In genomic region chr11:88404932-88405710, GRCh38 we compare ENCODE assay signal across 22 cellular contexts.
DNase-seq lines count a peak whose midpoint lies in the region; ATAC-seq and TF ChIP-seq lines count a peak whose summit lies in the region.
"Had no signal": no experiment of that assay in that cellular context is flagged by ENCODE, and none has a peak within 500 bp of the region (broad histone marks: within the 10 kb centered on the region; RNA-seq: fewer than 3 reads in every experiment).

No MANE protein-coding gene starts in this region.

- H3K27me3 Mint-ChIP-seq in T-helper 2 cell treated with Interferon-gamma antibody and Interleukin-4, amounts not matched to agents 5 μg/mL and 100 μg/mL, for 36 hours (ENCODE audit: low read depth), result no peaks in the 10 kb centered on the region
- H3K27me3 Mint-ChIP-seq: activated naive CD4-positive, alpha-beta T cell treated with anti-CD3 and anti-CD28 coated beads, Interleukin-2, amount 50 U/mL, for 24 hours had no signal

- TF ChIP-seq EP300 in SK-N-SH (IDR thresholded peaks at IDR 0.05; ENCODE audit: borderline replicate concordance in 1 of 2, low read depth in 1 of 2, low read length in 1 of 2), result no peak

- no peaks in the 10 kb centered on the region for H3K9me3 Mint-ChIP-seq in T-helper 2 cell treated with Interferon-gamma antibody and Interleukin-4, amounts not matched to agents 5 μg/mL and 100 μg/mL, for 36 hours
- H3K9me3 Mint-ChIP-seq: activated naive CD4-positive, alpha-beta T cell treated with anti-CD3 and anti-CD28 coated beads, Interleukin-2, amount 50 U/mL, for 24 hours; nephron had no signal

- no peak for TF ChIP-seq POLR2A in GM18505 (IDR thresholded peaks at IDR 0.05; ENCODE audit: borderline replicate concordance, extremely low read depth, insufficient read depth, insufficient read length)

- H3K27me3 ChIP-seq in SK-N-SH (ENCODE audit: insufficient read depth), result no peaks in the 10 kb centered on the region
- H3K27me3 ChIP-seq: ascending aorta, pancreas, right lobe of liver, upper lobe of left lung had no signal

- peak; percentile 47 for DNase-seq in EH (ENCODE audit: low read depth)
- DNase-seq in SK-N-SH, result no peak
- peak; percentile 57 for DNase-seq in renal cortical epithelial cell (ENCODE audit: low read depth)
- no peak for DNase-seq in T-helper 2 cell treated with Interferon-gamma antibody and Interleukin-4, amounts not matched to agents 5 μg/mL and 100 μg/mL, for 36 hours (ENCODE audit: low spot score)
- DNase-seq: activated CD4-positive, alpha-beta T cell treated with anti-CD3 and anti-CD28 coated beads for 4 hours; KG1; NCI-H1048; NCI-H1930; NCI-H226; pancreas; right lobe of liver; SHP77 treated with DMSO at 0.1 percent for 48 hours; stimulated activated CD8-positive, alpha-beta memory T cell treated with anti-CD3 and anti-CD28 coated beads, Interleukin-4, amount 100 ng/mL, for 48 hours; upper lobe of left lung had no signal

- no peak for TF ChIP-seq RAD21 in SK-N-SH (IDR thresholded peaks at IDR 0.05; ENCODE audit: low read length)

- no peaks in the 10 kb centered on the region for H3K79me2 ChIP-seq in SK-N-SH (ENCODE audit: insufficient read depth)

- H3K4me1 ChIP-seq in SK-N-SH (ENCODE audit: control insufficient read depth in 1 of 2, insufficient read depth in 2 of 2, low read depth in 1 of 2, low read length in 1 of 2), result peaks cover 0 to 4% of the 10 kb centered on the region in 2 experiments; a peak in 2 of 4 replicates
- H3K4me1 ChIP-seq: pancreas, right lobe of liver had no signal

- peak overlapping the region; percentile 11; the same call in 1 of the 2 replicates for H3K9ac ChIP-seq in SK-N-SH

- H3F3A ChIP-seq in SK-N-SH (replicated peaks; ENCODE audit: insufficient read depth), result peaks cover 8% of the 10 kb centered on the region

- H4K20me1 ChIP-seq in SK-N-SH (ENCODE audit: insufficient read depth), result no peaks in the 10 kb centered on the region

- no peaks in the 10 kb centered on the region for H3K9me3 ChIP-seq in SK-N-SH
- H3K9me3 ChIP-seq: ascending aorta, pancreas, right lobe of liver, upper lobe of left lung had no signal

- peaks cover under 1% of the 10 kb centered on the region for H3K36me3 Mint-ChIP-seq in T-helper 2 cell treated with Interferon-gamma antibody and Interleukin-4, amounts not matched to agents 5 μg/mL and 100 μg/mL, for 36 hours (ENCODE audit: low read depth)
- H3K36me3 Mint-ChIP-seq: activated naive CD4-positive, alpha-beta T cell treated with anti-CD3 and anti-CD28 coated beads, Interleukin-2, amount 50 U/mL, for 24 hours had no signal

- H3K27ac Mint-ChIP-seq in T-helper 2 cell treated with Interferon-gamma antibody and Interleukin-4, amounts not matched to agents 5 μg/mL and 100 μg/mL, for 36 hours, result no peak overlapping the region
- H3K27ac Mint-ChIP-seq: activated naive CD4-positive, alpha-beta T cell treated with anti-CD3 and anti-CD28 coated beads, Interleukin-2, amount 50 U/mL, for 24 hours; T-helper 1 cell treated with Interleukin-12 subunit alpha and Interleukin-12 subunit beta and Interleukin-4 antibody, amounts not matched to agents 30 μg/mL and 1 μg/mL, for 36 hours had no signal

- POLR2A ChIA-PET in SK-N-SH (lab: Yijun Ruan, JAX), result no interaction called here

- ATAC-seq in esophagus mucosa (peak; percentile 66), GM18505 (IDR thresholded peaks at IDR 0.05; ENCODE audit: unreplicated experiment) (no peak), HG03520 (IDR thresholded peaks at IDR 0.05; ENCODE audit: unreplicated experiment) (no peak)

- no peak for TF ChIP-seq CTCF in SK-N-SH (IDR thresholded peaks at IDR 0.05)

- CTCF ChIA-PET in SK-N-SH (lab: Yijun Ruan, JAX), result interaction anchor here (0.9 kb wide), 1 partner anchor 155 kb away, joined by 3 read pairs; no protein-coding TSS in a partner anchor

- H3K4me3 Mint-ChIP-seq in T-helper 2 cell treated with Interferon-gamma antibody and Interleukin-4, amounts not matched to agents 5 μg/mL and 100 μg/mL, for 36 hours, result no peak overlapping the region
- H3K4me3 Mint-ChIP-seq: activated naive CD4-positive, alpha-beta T cell treated with anti-CD3 and anti-CD28 coated beads, Interleukin-2, amount 50 U/mL, for 24 hours; nephron; T-helper 1 cell treated with Interleukin-12 subunit alpha and Interleukin-12 subunit beta and Interleukin-4 antibody, amounts not matched to agents 30 μg/mL and 1 μg/mL, for 36 hours had no signal

- 61% methylated on average over 1 of the region's 1 CpG for WGBS in SK-N-SH (ENCODE audit: low lambda C conversion rate)

- no peaks in the 10 kb centered on the region for H3K9me2 ChIP-seq in SK-N-SH

- peaks cover 25% of the 10 kb centered on the region for H3K4me1 Mint-ChIP-seq in T-helper 2 cell treated with Interferon-gamma antibody and Interleukin-4, amounts not matched to agents 5 μg/mL and 100 μg/mL, for 36 hours (ENCODE audit: low read depth)

- no peaks in the 10 kb centered on the region for H3K36me3 ChIP-seq in SK-N-SH (replicated peaks in 1 of 2; ENCODE audit: control insufficient read depth in 1 of 2, insufficient read depth in 2 of 2, low read length in 1 of 2)
- H3K36me3 ChIP-seq: ascending aorta, pancreas, right lobe of liver, upper lobe of left lung had no signal

- H3K4me3 ChIP-seq in SK-N-SH (ENCODE audit: low read depth in 2 of 2, low read length in 1 of 2), result no peak overlapping the region; a peak in 1 of 4 replicates
- H3K4me3 ChIP-seq: ascending aorta, pancreas, right lobe of liver, upper lobe of left lung had no signal

- peak overlapping the region; percentile 30 for H3K4me2 ChIP-seq in SK-N-SH

- H2AFZ ChIP-seq in SK-N-SH (ENCODE audit: low read depth), result peak overlapping the region; percentile 48; the same call in 1 of the 2 replicates

- H3K27ac ChIP-seq in SK-N-SH (ENCODE audit: low read depth in 2 of 2, low read length in 1 of 2), result peak overlapping the region in 1 of 2 experiments; percentile 36; a peak in 2 of 4 replicates
- H3K27ac ChIP-seq: ascending aorta, C4-2B, pancreas, right lobe of liver had no signal

TF ChIP-seq in SK-N-SH, 30 proteins besides CTCF, POLR2A, EP300 and RAD21:
- no peak for TF ChIP-seq SMC3 (IDR thresholded peaks at IDR 0.05; ENCODE audit: low read depth, low read length)
- no peak for TF ChIP-seq USF2 (IDR thresholded peaks at IDR 0.05; ENCODE audit: borderline replicate concordance, low read depth, low read length)
- TF ChIP-seq POLR2AphosphoS5 (IDR thresholded peaks at IDR 0.05; ENCODE audit: low read depth, low read length), result no peak
- no peak for TF ChIP-seq FOSL2 (IDR thresholded peaks at IDR 0.05; ENCODE audit: borderline replicate concordance, low read depth)
- TF ChIP-seq SIN3A (IDR thresholded peaks at IDR 0.05; ENCODE audit: borderline replicate concordance, low read depth, low read length), result no peak
- TF ChIP-seq USF1 (IDR thresholded peaks at IDR 0.05; ENCODE audit: borderline replicate concordance, low read depth), result no peak
- no peak for TF ChIP-seq GATA2 (CRISPR knock-in tag; IDR thresholded peaks at IDR 0.05)
- TF ChIP-seq FOXM1 (IDR thresholded peaks at IDR 0.05; ENCODE audit: low read depth), result no peak
- no peak for TF ChIP-seq CHD2 (IDR thresholded peaks at IDR 0.05; ENCODE audit: low read length, partially characterized antibody)

Comparison
In these comparisons a context has a peak if more than half of its experiments do, and no peak if none do; other contexts are left out.
1. DNase-seq: peak in EH (single experiment) and renal cortical epithelial cell (single experiment); none in SK-N-SH (single experiment) and T-helper 2 cell treated with Interferon-gamma antibody and Interleukin-4, amounts not matched to agents 5 μg/mL and 100 μg/mL, for 36 hours (single experiment).